ENCODE assay signal across 28 cellular contexts in genomic region chr5:117760114-117760513, GRCh38.
"Had no signal": no experiment of that assay in that cellular context is flagged by ENCODE, and none has a peak within 500 bp of the region (broad histone marks: within the 10 kb centered on the region; RNA-seq: fewer than 3 reads in every experiment).

No MANE protein-coding gene starts in this region.

- DNase-seq: activated CD4-positive, alpha-beta memory T cell treated with anti-CD3 and anti-CD28 coated beads for 36 hours; activated CD4-positive, alpha-beta T cell treated with anti-CD3 and anti-CD28 coated beads for 48 hours; activated CD8-positive, alpha-beta memory T cell treated with anti-CD3 and anti-CD28 coated beads, Interleukin-2, amount 50 U/mL, for 4 hours; activated gamma-delta T cell treated with Interleukin-2 at 50 U/mL for 16 hours; activated naive CD4-positive, alpha-beta T cell treated with anti-CD3 and anti-CD28 coated beads, Interleukin-2, amount 50 U/mL, for 16 hours; activated T-cell treated with anti-CD3 and anti-CD28 coated beads, Interleukin-2, amount 50 U/mL, for 24 hours; central memory CD4-positive, alpha-beta T cell; dermis blood vessel endothelial cell; effector CD4-positive, alpha-beta T cell; foreskin fibroblast; heart right ventricle; left lung; right lobe of liver; stimulated activated CD4-positive, alpha-beta T cell treated with anti-CD3 and anti-CD28 coated beads, Interleukin-4, amount 100 ng/mL, for 24 hours; stimulated activated naive CD8-positive, alpha-beta T cell treated with anti-CD3 and anti-CD28 coated beads, Interleukin-15, amount 100 ng/mL, for 72 hours; T-helper 1 cell; thyroid gland; upper lobe of left lung; WERI-Rb-1 had no signal

- H3K9me3 ChIP-seq: breast epithelium, heart right ventricle, left lung, neutrophil, right lobe of liver, thyroid gland, upper lobe of left lung, vagina had no signal

- H3K4me1 ChIP-seq: breast epithelium, left lung, right lobe of liver, thyroid gland, upper lobe of left lung, vagina had no signal

- H3K27ac Mint-ChIP-seq: activated CD4-positive, alpha-beta memory T cell treated with anti-CD3 and anti-CD28 coated beads for 36 hours; activated T-cell treated with anti-CD3 and anti-CD28 coated beads, Interleukin-2, amount 50 U/mL, for 24 hours; nephron; progenitor cell of endocrine pancreas; stimulated activated memory B cell treated with anti-CD40 and anti-IgM and Interleukin-4, amounts not matched to agents 10 μg/mL and 1 μg/mL and 100 μg/mL, for 72 hours; stimulated activated naive CD8-positive, alpha-beta T cell treated with anti-CD3 and anti-CD28 coated beads, Interleukin-15, amount 100 ng/mL, for 72 hours; T-helper 2 cell treated with Interferon-gamma antibody and Interleukin-4, amounts not matched to agents 5 μg/mL and 100 μg/mL, for 36 hours had no signal

- H3K4me1 Mint-ChIP-seq: nephron; stimulated activated memory B cell treated with anti-CD40 and anti-IgM and Interleukin-4, amounts not matched to agents 10 μg/mL and 1 μg/mL and 100 μg/mL, for 72 hours; stimulated activated naive CD8-positive, alpha-beta T cell treated with anti-CD3 and anti-CD28 coated beads, Interleukin-15, amount 100 ng/mL, for 72 hours had no signal

- H3K4me3 Mint-ChIP-seq: activated CD4-positive, alpha-beta memory T cell treated with anti-CD3 and anti-CD28 coated beads for 36 hours; activated T-cell treated with anti-CD3 and anti-CD28 coated beads, Interleukin-2, amount 50 U/mL, for 24 hours; nephron; stimulated activated memory B cell treated with anti-CD40 and anti-IgM and Interleukin-4, amounts not matched to agents 10 μg/mL and 1 μg/mL and 100 μg/mL, for 72 hours; stimulated activated naive CD8-positive, alpha-beta T cell treated with anti-CD3 and anti-CD28 coated beads, Interleukin-15, amount 100 ng/mL, for 72 hours; T-helper 2 cell treated with Interferon-gamma antibody and Interleukin-4, amounts not matched to agents 5 μg/mL and 100 μg/mL, for 36 hours had no signal

- H3K27ac ChIP-seq: breast epithelium, left lung, neutrophil, right lobe of liver, thyroid gland, upper lobe of left lung, vagina, WERI-Rb-1 had no signal

- H3K36me3 Mint-ChIP-seq: activated CD4-positive, alpha-beta memory T cell treated with anti-CD3 and anti-CD28 coated beads for 36 hours; stimulated activated memory B cell treated with anti-CD40 and anti-IgM and Interleukin-4, amounts not matched to agents 10 μg/mL and 1 μg/mL and 100 μg/mL, for 72 hours had no signal

- H3K27me3 ChIP-seq: breast epithelium, heart right ventricle, left lung, neutrophil, right lobe of liver, thyroid gland, upper lobe of left lung, vagina had no signal

- H3K4me3 ChIP-seq: breast epithelium, left lung, lung, right lobe of liver, thyroid gland, upper lobe of left lung, vagina had no signal

- H3K9me3 Mint-ChIP-seq: stimulated activated memory B cell treated with anti-CD40 and anti-IgM and Interleukin-4, amounts not matched to agents 10 μg/mL and 1 μg/mL and 100 μg/mL, for 72 hours; T-helper 2 cell treated with Interferon-gamma antibody and Interleukin-4, amounts not matched to agents 5 μg/mL and 100 μg/mL, for 36 hours had no signal

- ATAC-seq: activated CD4-positive, CD25-positive, alpha-beta regulatory T cell treated with anti-CD3 and anti-CD28 coated beads, Interleukin-2, amount 50 U/mL, for 24 hours; left lung; right lobe of liver; stimulated activated memory B cell treated with anti-CD40 and anti-IgM and Interleukin-4, amounts not matched to agents 10 μg/mL and 1 μg/mL and 100 μg/mL, for 72 hours; stimulated activated naive CD8-positive, alpha-beta T cell treated with anti-CD3 and anti-CD28 coated beads, Interleukin-15, amount 100 ng/mL, for 72 hours had no signal

- H3K36me3 ChIP-seq: breast epithelium, heart right ventricle, left lung, neutrophil, right lobe of liver, thyroid gland, upper lobe of left lung, vagina, WERI-Rb-1 had no signal
